ENCODE assay signal across 1 cellular context in the genomic region with DNA sequence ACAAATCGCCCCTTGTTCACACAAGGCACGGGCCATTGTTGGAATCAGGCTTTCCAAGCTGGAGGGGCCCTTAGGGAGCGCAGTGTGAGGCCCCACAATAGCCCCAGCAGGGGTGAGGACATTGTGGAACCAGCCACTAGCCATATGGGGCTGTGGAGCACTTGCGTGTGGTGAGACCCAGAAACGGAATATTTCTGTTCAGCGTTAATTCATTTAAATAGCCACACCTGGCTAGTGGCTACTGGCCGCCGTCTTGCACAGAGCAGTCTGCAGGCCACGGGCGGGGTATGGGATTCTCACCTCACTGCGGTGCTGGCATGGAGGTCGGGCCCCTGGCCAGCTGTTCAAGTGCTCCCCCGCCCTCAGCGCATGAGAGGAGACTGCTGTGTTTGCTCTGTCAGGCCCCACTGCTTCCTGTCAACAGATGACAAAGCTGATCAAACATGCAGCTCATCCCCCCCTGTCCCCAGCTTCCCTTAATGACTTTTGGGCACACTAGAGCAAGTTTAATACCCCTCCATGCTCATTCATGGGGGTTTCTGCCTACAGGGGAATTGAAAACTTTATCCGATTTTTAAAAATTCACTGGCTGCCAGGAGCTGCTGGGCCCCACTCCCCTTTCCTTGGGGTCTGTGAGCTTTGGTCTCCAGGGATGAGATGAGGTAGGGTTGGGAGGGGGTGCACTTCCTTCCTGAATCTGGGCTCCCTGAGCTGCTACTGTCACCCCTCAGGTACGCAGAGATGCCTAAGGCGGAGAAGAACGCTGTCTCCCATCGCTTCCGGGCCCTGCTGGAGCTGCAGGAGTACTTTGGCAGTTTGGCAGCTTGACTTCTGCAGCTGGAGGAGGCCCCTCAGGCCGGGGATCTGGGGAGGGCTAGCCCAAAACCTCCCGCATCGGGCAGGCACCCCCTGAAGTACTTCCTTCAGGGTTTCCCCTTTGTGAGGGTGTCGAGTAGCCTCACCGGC.
A peak's percentile ranks its signal among the peaks of the same experiment; 100 is the strongest.
TF ChIP-seq lines count a peak whose summit lies in the region.

No MANE protein-coding gene starts in this region.

TF ChIP-seq in HepG2, 621 proteins besides CTCF, POLR2A, EP300 and RAD21 (continued from another document and continues in another):
- TF ChIP-seq, protein P1, sequence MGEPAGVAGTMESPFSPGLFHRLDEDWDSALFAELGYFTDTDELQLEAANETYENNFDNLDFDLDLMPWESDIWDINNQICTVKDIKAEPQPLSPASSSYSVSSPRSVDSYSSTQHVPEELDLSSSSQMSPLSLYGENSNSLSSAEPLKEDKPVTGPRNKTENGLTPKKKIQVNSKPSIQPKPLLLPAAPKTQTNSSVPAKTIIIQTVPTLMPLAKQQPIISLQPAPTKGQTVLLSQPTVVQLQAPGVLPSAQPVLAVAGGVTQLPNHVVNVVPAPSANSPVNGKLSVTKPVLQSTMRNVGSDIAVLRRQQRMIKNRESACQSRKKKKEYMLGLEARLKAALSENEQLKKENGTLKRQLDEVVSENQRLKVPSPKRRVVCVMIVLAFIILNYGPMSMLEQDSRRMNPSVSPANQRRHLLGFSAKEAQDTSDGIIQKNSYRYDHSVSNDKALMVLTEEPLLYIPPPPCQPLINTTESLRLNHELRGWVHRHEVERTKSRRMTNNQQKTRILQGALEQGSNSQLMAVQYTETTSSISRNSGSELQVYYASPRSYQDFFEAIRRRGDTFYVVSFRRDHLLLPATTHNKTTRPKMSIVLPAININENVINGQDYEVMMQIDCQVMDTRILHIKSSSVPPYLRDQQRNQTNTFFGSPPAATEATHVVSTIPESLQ (CRISPR knock-in tag; conservative IDR thresholded peaks at IDR 0.05) = peak; percentile 65; the same call in 1 of the 2 replicates
- peak; percentile 90 for TF ChIP-seq SKI (IDR thresholded peaks at IDR 0.05; ENCODE audit: partially characterized antibody)
- no peak; the same call in none of the 2 replicates for TF ChIP-seq ZNF709 (CRISPR knock-in tag; IDR thresholded peaks at IDR 0.05)
- no peak for TF ChIP-seq HMGA1 (CRISPR knock-in tag; conservative IDR thresholded peaks at IDR 0.05)
- TF ChIP-seq CC2D1A (CRISPR knock-in tag; IDR thresholded peaks at IDR 0.05) = no peak
- TF ChIP-seq NFE2L1 (CRISPR knock-in tag; IDR thresholded peaks at IDR 0.05; ENCODE audit: borderline replicate concordance) = no peak
- TF ChIP-seq, protein P2, sequence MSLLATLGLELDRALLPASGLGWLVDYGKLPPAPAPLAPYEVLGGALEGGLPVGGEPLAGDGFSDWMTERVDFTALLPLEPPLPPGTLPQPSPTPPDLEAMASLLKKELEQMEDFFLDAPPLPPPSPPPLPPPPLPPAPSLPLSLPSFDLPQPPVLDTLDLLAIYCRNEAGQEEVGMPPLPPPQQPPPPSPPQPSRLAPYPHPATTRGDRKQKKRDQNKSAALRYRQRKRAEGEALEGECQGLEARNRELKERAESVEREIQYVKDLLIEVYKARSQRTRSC (CRISPR knock-in tag; IDR thresholded peaks at IDR 0.05; ENCODE audit: low read depth) = 0 out of 2 replicates have a peak, but pooled peaks have one; percentile 61
- TF ChIP-seq, protein P3, sequence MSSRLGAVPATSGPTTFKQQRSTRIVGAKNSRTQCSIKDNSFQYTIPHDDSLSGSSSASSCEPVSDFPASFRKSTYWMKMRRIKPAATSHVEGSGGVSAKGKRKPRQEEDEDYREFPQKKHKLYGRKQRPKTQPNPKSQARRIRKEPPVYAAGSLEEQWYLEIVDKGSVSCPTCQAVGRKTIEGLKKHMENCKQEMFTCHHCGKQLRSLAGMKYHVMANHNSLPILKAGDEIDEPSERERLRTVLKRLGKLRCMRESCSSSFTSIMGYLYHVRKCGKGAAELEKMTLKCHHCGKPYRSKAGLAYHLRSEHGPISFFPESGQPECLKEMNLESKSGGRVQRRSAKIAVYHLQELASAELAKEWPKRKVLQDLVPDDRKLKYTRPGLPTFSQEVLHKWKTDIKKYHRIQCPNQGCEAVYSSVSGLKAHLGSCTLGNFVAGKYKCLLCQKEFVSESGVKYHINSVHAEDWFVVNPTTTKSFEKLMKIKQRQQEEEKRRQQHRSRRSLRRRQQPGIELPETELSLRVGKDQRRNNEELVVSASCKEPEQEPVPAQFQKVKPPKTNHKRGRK (CRISPR knock-in tag; IDR thresholded peaks at IDR 0.05) = no peak
- TF ChIP-seq, protein P4, sequence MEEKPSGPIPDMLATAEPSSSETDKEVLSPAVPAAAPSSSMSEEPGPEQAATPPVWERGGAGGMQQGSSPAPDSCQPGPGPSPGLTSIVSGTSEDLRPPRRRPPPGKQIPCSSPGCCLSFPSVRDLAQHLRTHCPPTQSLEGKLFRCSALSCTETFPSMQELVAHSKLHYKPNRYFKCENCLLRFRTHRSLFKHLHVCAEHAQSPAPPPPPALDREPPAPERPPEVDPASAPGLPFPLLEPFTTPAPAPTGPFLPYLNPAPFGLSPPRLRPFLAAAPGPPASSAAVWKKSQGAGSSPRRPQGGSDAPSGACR (CRISPR knock-in tag; IDR thresholded peaks at IDR 0.05) = peak; percentile 100
- TF ChIP-seq TSC22D2 (CRISPR knock-in tag; IDR thresholded peaks at IDR 0.05; ENCODE audit: borderline replicate concordance) = no peak
- peak; percentile 78 for TF ChIP-seq KMT2B (CRISPR knock-in tag; IDR thresholded peaks at IDR 0.05)
- TF ChIP-seq KLF6 (CRISPR knock-in tag; IDR thresholded peaks at IDR 0.05) = peak; percentile 77; the same call in 1 of the 2 replicates
- TF ChIP-seq ZSCAN21 (CRISPR knock-in tag; IDR thresholded peaks at IDR 0.05; ENCODE audit: borderline replicate concordance) = peak; percentile 58
- peak; percentile 42; the same call in 1 of the 2 replicates for TF ChIP-seq ZNF546 (CRISPR knock-in tag; conservative IDR thresholded peaks at IDR 0.05)
- no peak for TF ChIP-seq ZNF30 (CRISPR knock-in tag; IDR thresholded peaks at IDR 0.05)
- peak; percentile 84 for TF ChIP-seq ASH2L (IDR thresholded peaks at IDR 0.05; ENCODE audit: insufficient read length, low read depth, low read length)
- no peak for TF ChIP-seq TBP (CRISPR knock-in tag; IDR thresholded peaks at IDR 0.05)
- peak; percentile 79 for TF ChIP-seq NR2C2 (CRISPR knock-in tag; IDR thresholded peaks at IDR 0.05; ENCODE audit: borderline replicate concordance)
- TF ChIP-seq, protein P5, sequence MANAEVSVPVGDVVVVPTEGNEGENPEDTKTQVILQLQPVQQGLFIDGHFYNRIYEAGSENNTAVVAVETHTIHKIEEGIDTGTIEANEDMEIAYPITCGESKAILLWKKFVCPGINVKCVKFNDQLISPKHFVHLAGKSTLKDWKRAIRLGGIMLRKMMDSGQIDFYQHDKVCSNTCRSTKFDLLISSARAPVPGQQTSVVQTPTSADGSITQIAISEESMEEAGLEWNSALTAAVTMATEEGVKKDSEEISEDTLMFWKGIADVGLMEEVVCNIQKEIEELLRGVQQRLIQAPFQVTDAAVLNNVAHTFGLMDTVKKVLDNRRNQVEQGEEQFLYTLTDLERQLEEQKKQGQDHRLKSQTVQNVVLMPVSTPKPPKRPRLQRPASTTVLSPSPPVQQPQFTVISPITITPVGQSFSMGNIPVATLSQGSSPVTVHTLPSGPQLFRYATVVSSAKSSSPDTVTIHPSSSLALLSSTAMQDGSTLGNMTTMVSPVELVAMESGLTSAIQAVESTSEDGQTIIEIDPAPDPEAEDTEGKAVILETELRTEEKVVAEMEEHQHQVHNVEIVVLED (CRISPR knock-in tag; IDR thresholded peaks at IDR 0.05; ENCODE audit: borderline replicate concordance) = peak; percentile 80
- TF ChIP-seq SAP130 (CRISPR knock-in tag; IDR thresholded peaks at IDR 0.05; ENCODE audit: low read depth) = peak; percentile 99
- peak; percentile 78; the same call in 1 of the 2 replicates for TF ChIP-seq ZNF383 (CRISPR knock-in tag; IDR thresholded peaks at IDR 0.05; ENCODE audit: borderline replicate concordance)
- TF ChIP-seq, protein P6, sequence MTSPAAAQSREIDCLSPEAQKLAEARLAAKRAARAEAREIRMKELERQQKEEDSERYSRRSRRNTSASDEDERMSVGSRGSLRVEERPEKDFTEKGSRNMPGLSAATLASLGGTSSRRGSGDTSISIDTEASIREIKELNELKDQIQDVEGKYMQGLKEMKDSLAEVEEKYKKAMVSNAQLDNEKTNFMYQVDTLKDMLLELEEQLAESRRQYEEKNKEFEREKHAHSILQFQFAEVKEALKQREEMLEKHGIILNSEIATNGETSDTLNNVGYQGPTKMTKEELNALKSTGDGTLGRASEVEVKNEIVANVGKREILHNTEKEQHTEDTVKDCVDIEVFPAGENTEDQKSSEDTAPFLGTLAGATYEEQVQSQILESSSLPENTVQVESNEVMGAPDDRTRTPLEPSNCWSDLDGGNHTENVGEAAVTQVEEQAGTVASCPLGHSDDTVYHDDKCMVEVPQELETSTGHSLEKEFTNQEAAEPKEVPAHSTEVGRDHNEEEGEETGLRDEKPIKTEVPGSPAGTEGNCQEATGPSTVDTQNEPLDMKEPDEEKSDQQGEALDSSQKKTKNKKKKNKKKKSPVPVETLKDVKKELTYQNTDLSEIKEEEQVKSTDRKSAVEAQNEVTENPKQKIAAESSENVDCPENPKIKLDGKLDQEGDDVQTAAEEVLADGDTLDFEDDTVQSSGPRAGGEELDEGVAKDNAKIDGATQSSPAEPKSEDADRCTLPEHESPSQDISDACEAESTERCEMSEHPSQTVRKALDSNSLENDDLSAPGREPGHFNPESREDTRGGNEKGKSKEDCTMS (CRISPR knock-in tag; conservative IDR thresholded peaks at IDR 0.05) = no peak
- TF ChIP-seq HMG20B (CRISPR knock-in tag; conservative IDR thresholded peaks at IDR 0.05) = peak; percentile 91
- peak; percentile 93 for TF ChIP-seq FOSL1 (CRISPR knock-in tag; IDR thresholded peaks at IDR 0.05; ENCODE audit: borderline replicate concordance)
- TF ChIP-seq, protein P7, sequence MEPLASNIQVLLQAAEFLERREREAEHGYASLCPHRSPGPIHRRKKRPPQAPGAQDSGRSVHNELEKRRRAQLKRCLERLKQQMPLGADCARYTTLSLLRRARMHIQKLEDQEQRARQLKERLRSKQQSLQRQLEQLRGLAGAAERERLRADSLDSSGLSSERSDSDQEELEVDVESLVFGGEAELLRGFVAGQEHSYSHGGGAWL (CRISPR knock-in tag; IDR thresholded peaks at IDR 0.05) = peak; percentile 83
- TF ChIP-seq, protein P8, sequence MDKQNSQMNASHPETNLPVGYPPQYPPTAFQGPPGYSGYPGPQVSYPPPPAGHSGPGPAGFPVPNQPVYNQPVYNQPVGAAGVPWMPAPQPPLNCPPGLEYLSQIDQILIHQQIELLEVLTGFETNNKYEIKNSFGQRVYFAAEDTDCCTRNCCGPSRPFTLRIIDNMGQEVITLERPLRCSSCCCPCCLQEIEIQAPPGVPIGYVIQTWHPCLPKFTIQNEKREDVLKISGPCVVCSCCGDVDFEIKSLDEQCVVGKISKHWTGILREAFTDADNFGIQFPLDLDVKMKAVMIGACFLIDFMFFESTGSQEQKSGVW (CRISPR knock-in tag; IDR thresholded peaks at IDR 0.05; ENCODE audit: borderline replicate concordance) = no peak
- TF ChIP-seq, protein P9, sequence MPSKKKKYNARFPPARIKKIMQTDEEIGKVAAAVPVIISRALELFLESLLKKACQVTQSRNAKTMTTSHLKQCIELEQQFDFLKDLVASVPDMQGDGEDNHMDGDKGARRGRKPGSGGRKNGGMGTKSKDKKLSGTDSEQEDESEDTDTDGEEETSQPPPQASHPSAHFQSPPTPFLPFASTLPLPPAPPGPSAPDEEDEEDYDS (CRISPR knock-in tag; IDR thresholded peaks at IDR 0.05) = peak; percentile 79
- TF ChIP-seq, protein P10, sequence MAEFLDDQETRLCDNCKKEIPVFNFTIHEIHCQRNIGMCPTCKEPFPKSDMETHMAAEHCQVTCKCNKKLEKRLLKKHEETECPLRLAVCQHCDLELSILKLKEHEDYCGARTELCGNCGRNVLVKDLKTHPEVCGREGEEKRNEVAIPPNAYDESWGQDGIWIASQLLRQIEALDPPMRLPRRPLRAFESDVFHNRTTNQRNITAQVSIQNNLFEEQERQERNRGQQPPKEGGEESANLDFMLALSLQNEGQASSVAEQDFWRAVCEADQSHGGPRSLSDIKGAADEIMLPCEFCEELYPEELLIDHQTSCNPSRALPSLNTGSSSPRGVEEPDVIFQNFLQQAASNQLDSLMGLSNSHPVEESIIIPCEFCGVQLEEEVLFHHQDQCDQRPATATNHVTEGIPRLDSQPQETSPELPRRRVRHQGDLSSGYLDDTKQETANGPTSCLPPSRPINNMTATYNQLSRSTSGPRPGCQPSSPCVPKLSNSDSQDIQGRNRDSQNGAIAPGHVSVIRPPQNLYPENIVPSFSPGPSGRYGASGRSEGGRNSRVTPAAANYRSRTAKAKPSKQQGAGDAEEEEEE (CRISPR knock-in tag; IDR thresholded peaks at IDR 0.05; ENCODE audit: borderline replicate concordance) = no peak; the same call in 1 of the 2 replicates
- no peak; the same call in 1 of the 2 replicates for TF ChIP-seq MAFG (CRISPR knock-in tag; IDR thresholded peaks at IDR 0.05)
- no peak; the same call in 1 of the 2 replicates for TF ChIP-seq DNMT1 (CRISPR knock-in tag; IDR thresholded peaks at IDR 0.05)
- TF ChIP-seq ZMYM2 (CRISPR knock-in tag; IDR thresholded peaks at IDR 0.05) = peak; percentile 85; the same call in 1 of the 2 replicates
- no peak for TF ChIP-seq SIN3B (IDR thresholded peaks at IDR 0.05; ENCODE audit: low read length)
- peak; percentile 80; the same call in 1 of the 2 replicates for TF ChIP-seq ZNF34 (CRISPR knock-in tag; IDR thresholded peaks at IDR 0.05; ENCODE audit: borderline replicate concordance)
- TF ChIP-seq MATR3 (CRISPR knock-in tag; IDR thresholded peaks at IDR 0.05) = no peak
- peak; percentile 94 for TF ChIP-seq ZNF670 (CRISPR knock-in tag; IDR thresholded peaks at IDR 0.05; ENCODE audit: borderline replicate concordance)
